In genomic region chr3:183230251-183230650, GRCh38 we compare ENCODE assay signal across 4 cellular contexts.
TF ChIP-seq lines count a peak whose summit lies in the region.

No MANE protein-coding gene starts in this region.

TF ChIP-seq in A549, 52 proteins besides CTCF, POLR2A, EP300 and RAD21:
- peak; percentile 48 for TF ChIP-seq MAFK (IDR thresholded peaks at IDR 0.05; ENCODE audit: partially characterized antibody)

TF ChIP-seq in IMR-90, 13 proteins besides CTCF, POLR2A, EP300 and RAD21:
- TF ChIP-seq MAFK (IDR thresholded peaks at IDR 0.05; ENCODE audit: low read depth, low read length) = peak; percentile 46

TF ChIP-seq in K562, 482 proteins besides CTCF, POLR2A, EP300 and RAD21:
- TF ChIP-seq MAFK (IDR thresholded peaks at IDR 0.05; ENCODE audit: low read length) (peak; percentile 13; the same call in 1 of the 2 replicates), C11orf30 (IDR thresholded peaks at IDR 0.05; ENCODE audit: low read depth) (peak; percentile 73), MAFG (tag; conservative IDR thresholded peaks at IDR 0.05) (peak; percentile 50), ZNF316 (IDR thresholded peaks at IDR 0.05) (peak; percentile 86), MAFF (IDR thresholded peaks at IDR 0.05; ENCODE audit: low read length) (peak; percentile 23; the same call in 1 of the 2 replicates)

TF ChIP-seq in HepG2, 621 proteins besides CTCF, POLR2A, EP300 and RAD21:
- TF ChIP-seq MAFF (IDR thresholded peaks at IDR 0.05; ENCODE audit: low read depth, low read length) (peak; percentile 31; the same call in 1 of the 2 replicates), MAFK (conservative IDR thresholded peaks at IDR 0.05 in 1 of 2, IDR thresholded peaks at IDR 0.05 in 1 of 2; ENCODE audit: low read length in 2 of 2) (peak in 1 of 2 experiments; percentile 55; a peak in 2 of 4 replicates)
